8 cellular contexts compared by ENCODE assay signal in genomic region chr9:130940693-130941576, GRCh38. TPM values are rescaled to one million over a fixed set of nuclear protein-coding genes. Genes with fewer than 3 reads are reported as not detected.
DNase-seq lines count a peak whose midpoint lies in the region; ATAC-seq, FAIRE-seq and TF ChIP-seq lines count a peak whose summit lies in the region.

No MANE protein-coding gene starts in this region.

- peaks cover 55% of the 10 kb centered on the region for H3K27me3 ChIP-seq in CD8-positive, alpha-beta memory T cell (ENCODE audit: insufficient read depth, low read length, poor library complexity, severe bottlenecking)
- H3K27me3 ChIP-seq in OCI-LY1 (ENCODE audit: insufficient read depth, low read length) = no peaks in the 10 kb centered on the region; the same call in 1 of the 2 replicates
- H3K27me3 ChIP-seq in gastroesophageal sphincter = peaks cover 76% of the 10 kb centered on the region
- H3K27me3 ChIP-seq in pancreas = peaks cover 0 to 28% (median 14%) of the 10 kb centered on the region in 4 donors
- peaks cover 2 to 38% (median 21%) of the 10 kb centered on the region in 4 donors for H3K27me3 ChIP-seq in upper lobe of left lung

- no peaks in the 10 kb centered on the region for H3F3A ChIP-seq in OCI-LY1 (ENCODE audit: insufficient read depth, low read length)

- CTCF ChIA-PET in CD8-positive, alpha-beta memory T cell (lab: Charles Lee) = no interaction called here

- H3K4me2 ChIP-seq in OCI-LY1 (ENCODE audit: low read length) = no peak overlapping the region

- TF ChIP-seq CTCF in OCI-LY1 (IDR thresholded peaks at IDR 0.05; ENCODE audit: low read length) (peak; percentile 71), gastroesophageal sphincter (IDR thresholded peaks at IDR 0.05) (peak in 3 of 4 experiments; percentile 81 to 94 (median 88)), pancreas (IDR thresholded peaks at IDR 0.05) (peak; percentile 79 to 88 (median 81)), upper lobe of left lung (IDR thresholded peaks at IDR 0.05) (peak; percentile 83 to 88 (median 84))

- H3K27me3 Mint-ChIP-seq in CD8-positive, alpha-beta memory T cell = peaks cover 32 to 65% of the 10 kb centered on the region in 2 donors

- POLR2A ChIA-PET in CD8-positive, alpha-beta memory T cell (lab: Charles Lee) = no interaction called here

- intact Hi-C loops in pancreas (cut with DNase I) = loop anchor here in 1 of 3 donors (5.0 kb wide), 2 partner anchors 74 to 229 kb away; no protein-coding TSS in a partner anchor

- H3K9me2 ChIP-seq in OCI-LY1 (ENCODE audit: low read depth, low read length) = no peaks in the 10 kb centered on the region

- FAIRE-seq in pancreas (lab: Jason Lieb, UNC) = no peak

- no peaks in the 10 kb centered on the region for H3K36me3 Mint-ChIP-seq in CD8-positive, alpha-beta memory T cell

- no peaks in the 10 kb centered on the region for H3K9me3 Mint-ChIP-seq in CD8-positive, alpha-beta memory T cell

- TF ChIP-seq EP300 in gastroesophageal sphincter (IDR thresholded peaks at IDR 0.05) (no peak), upper lobe of left lung (IDR thresholded peaks at IDR 0.05) (no peak)

- peaks cover 6% of the 10 kb centered on the region for H3K4me1 ChIP-seq in CD8-positive, alpha-beta memory T cell (ENCODE audit: insufficient read depth, low read length)
- H3K4me1 ChIP-seq in OCI-LY1 (ENCODE audit: insufficient read depth, low read length, severe bottlenecking) (no peaks in the 10 kb centered on the region), gastroesophageal sphincter (peaks cover 0 to 54% (median 29%) of the 10 kb centered on the region in 3 donors), pancreas (peaks cover 3 to 7% (median 4%) of the 10 kb centered on the region in 3 donors), upper lobe of left lung (peaks cover 22 to 49% (median 28%) of the 10 kb centered on the region in 4 donors)

- no peaks in the 10 kb centered on the region for H4K20me1 ChIP-seq in OCI-LY1 (ENCODE audit: insufficient read depth, low read length)

- H3K4me3 ChIP-seq in CD8-positive, alpha-beta memory T cell (ENCODE audit: low read length) = no peak overlapping the region
- H3K4me3 ChIP-seq in OCI-LY1 (ENCODE audit: low read depth, low read length, poor library complexity, severe bottlenecking) = no peak overlapping the region
- no peak overlapping the region for H3K4me3 ChIP-seq in gastroesophageal sphincter
- H3K4me3 ChIP-seq in pancreas = no peak overlapping the region
- no peak overlapping the region for H3K4me3 ChIP-seq in upper lobe of left lung

- no peak overlapping the region for H2AFZ ChIP-seq in OCI-LY1 (ENCODE audit: low read length)

- H3K27ac Mint-ChIP-seq in CD8-positive, alpha-beta memory T cell = peak overlapping the region in 2 of 8 donors; percentile 4 to 32

- peak in 1 of 2 donors; percentile 11 for TF ChIP-seq POLR2A in gastroesophageal sphincter (IDR thresholded peaks at IDR 0.05)
- no peak for TF ChIP-seq POLR2A in upper lobe of left lung (IDR thresholded peaks at IDR 0.05)

- H3K27ac ChIP-seq in CD8-positive, alpha-beta memory T cell (ENCODE audit: low read depth, low read length) = no peak overlapping the region
- H3K27ac ChIP-seq in OCI-LY1 (ENCODE audit: low read depth, low read length, poor library complexity, severe bottlenecking) (no peak overlapping the region), gastroesophageal sphincter (no peak overlapping the region), pancreas (no peak overlapping the region), upper lobe of left lung (no peak overlapping the region)

- H3K4me3 Mint-ChIP-seq in CD8-positive, alpha-beta memory T cell = peak overlapping the region in 5 of 7 donors; percentile 28 to 56 (median 36)

- H3K79me2 ChIP-seq in OCI-LY1 (ENCODE audit: insufficient read depth, low read length) = no peaks in the 10 kb centered on the region

- WGBS in gastroesophageal sphincter (ENCODE audit: low coverage in 1 of 2), 2 donors = 5 to 16% methylated on average over 12 to 15 of the region's 36 CpGs
- 8% methylated on average over 36 of the region's 36 CpGs for WGBS in pancreas, 2 donors
- WGBS in upper lobe of left lung, 2 donors = 8 to 16% methylated on average over 10 to 36 of the region's 36 CpGs

- no peaks in the 10 kb centered on the region for H3K9me3 ChIP-seq in CD8-positive, alpha-beta memory T cell (ENCODE audit: low read length)
- no peaks in the 10 kb centered on the region for H3K9me3 ChIP-seq in OCI-LY1 (ENCODE audit: low read length)
- no peaks in the 10 kb centered on the region for H3K9me3 ChIP-seq in gastroesophageal sphincter
- no peaks in the 10 kb centered on the region for H3K9me3 ChIP-seq in pancreas
- H3K9me3 ChIP-seq in upper lobe of left lung = no peaks in the 10 kb centered on the region

- peak; percentile 49 to 75 (median 53) for DNase-seq in CD8-positive, alpha-beta memory T cell
- DNase-seq in activated T-helper 1 cell treated with anti-CD3 and anti-CD28 coated beads, Interleukin-2, amount 50 U/mL, for 16 hours (ENCODE audit: low read depth in 1 of 2, low spot score in 1 of 2) = peak; percentile 62
- DNase-seq in pancreas = peak; percentile 77 to 96 (median 89)
- DNase-seq in upper lobe of left lung = peak; percentile 75 to 88
- DNase-seq in NOMO-1 treated with dmso at 0.1 percent for 144 hours (lab: John Stamatoyannopoulos, UW; ENCODE audit: unreplicated experiment) = no peak

- no peak overlapping the region for H3K9ac ChIP-seq in OCI-LY1 (ENCODE audit: low read length)

- H3K36me3 ChIP-seq in CD8-positive, alpha-beta memory T cell (ENCODE audit: insufficient read depth, low read length) = no peaks in the 10 kb centered on the region
- H3K36me3 ChIP-seq in OCI-LY1 (ENCODE audit: insufficient read depth, low read length) = no peaks in the 10 kb centered on the region
- H3K36me3 ChIP-seq in gastroesophageal sphincter = no peaks in the 10 kb centered on the region
- H3K36me3 ChIP-seq in pancreas = no peaks in the 10 kb centered on the region
- H3K36me3 ChIP-seq in upper lobe of left lung = no peaks in the 10 kb centered on the region

- ATAC-seq in HG03159 (IDR thresholded peaks at IDR 0.05; ENCODE audit: unreplicated experiment) (peak; percentile 67), gastroesophageal sphincter (peak; percentile 49), pancreas (peak; percentile 95 to 98 (median 96)), upper lobe of left lung (ENCODE audit: low FRiP score in 2 of 2) (peak; percentile 66 to 79)

- H3K4me1 Mint-ChIP-seq in CD8-positive, alpha-beta memory T cell = peaks cover 8 to 21% (median 9%) of the 10 kb centered on the region in 3 donors

RNA-seq across cellular contexts. Expression of gene FIBCD1, which starts 1.9 kb away (rescaled TPM):
- total RNA-seq in CD8-positive, alpha-beta memory T cell = not detected
- polyA plus RNA-seq in CD8-positive, alpha-beta memory T cell = not detected
- 1 to 10 TPM in 2 of 4 donors, not detected in 2; 1.4 to 1.7 TPM for total RNA-seq in gastroesophageal sphincter
- under 1 TPM in 1 of 6 donors, not detected in 5; 0.47 TPM for total RNA-seq in pancreas
- polyA plus RNA-seq in pancreas = not detected
- 10 to 100 TPM in 2 of 6 donors, 1 to 10 TPM in 3, under 1 TPM in 1; 0.30 to 15.8 (median 4.1) TPM for total RNA-seq in upper lobe of left lung

RNA-seq across cellular contexts. Expression of gene QRFP, which starts 44.3 kb away (rescaled TPM):
- not detected for total RNA-seq in CD8-positive, alpha-beta memory T cell
- not detected for polyA plus RNA-seq in CD8-positive, alpha-beta memory T cell
- total RNA-seq in gastroesophageal sphincter (not detected), pancreas (not detected), upper lobe of left lung (not detected)
- not detected for polyA plus RNA-seq in pancreas
